Comparison of ENCODE assay signal across 8 cellular contexts in genomic region chr15:44711089-44711355, GRCh38. TPM values are rescaled to one million over a fixed set of nuclear protein-coding genes. Genes with fewer than 3 reads are reported as not detected.
DNase-seq lines count a peak whose midpoint lies in the region; ATAC-seq and TF ChIP-seq lines count a peak whose summit lies in the region.

Gene PATL2, minus strand, starts transcription at chr15:44711323. Its CDS starts 34,833 bp downstream, at chr15:44676490.

- H3K79me1 ChIP-seq in mesenchymal stem cell (replicated peaks; ENCODE audit: low read length, poor library complexity, severe bottlenecking): peaks cover 11% of the 10 kb centered on the region

- peaks cover 6% of the 10 kb centered on the region for H3K36me3 ChIP-seq in cardiac muscle cell
- H3K36me3 ChIP-seq in body of pancreas (replicated peaks in 1 of 2; ENCODE audit: insufficient read depth in 1 of 2, low read depth in 2 of 2): peaks cover 5 to 7% of the 10 kb centered on the region in 2 donors
- H3K36me3 ChIP-seq in mesenchymal stem cell (ENCODE audit: control insufficient read depth in 1 of 2, insufficient read depth in 2 of 2, low read depth in 1 of 2, low read length in 2 of 2): peaks cover 4 to 25% of the 10 kb centered on the region in 2 experiments
- H3K36me3 ChIP-seq in upper lobe of right lung: peaks cover 30% of the 10 kb centered on the region

- 0 to 2% methylated on average over 4 to 11 of the region's 11 CpGs for WGBS in body of pancreas, 2 donors
- WGBS in mesenchymal stem cell: under 1% methylated on average over 11 of the region's 11 CpGs

- H3K27me3 ChIP-seq in cardiac muscle cell: no peaks in the 10 kb centered on the region
- H3K27me3 ChIP-seq in body of pancreas: no peaks in the 10 kb centered on the region
- H3K27me3 ChIP-seq in mesenchymal stem cell (ENCODE audit: control insufficient read depth in 1 of 2, insufficient read depth in 1 of 2, low read length in 2 of 2): no peaks in the 10 kb centered on the region
- H3K27me3 ChIP-seq in upper lobe of right lung: no peaks in the 10 kb centered on the region

- H3K9me3 ChIP-seq in cardiac muscle cell (ENCODE audit: low read depth): no peaks in the 10 kb centered on the region
- H3K9me3 ChIP-seq in body of pancreas: no peaks in the 10 kb centered on the region
- H3K9me3 ChIP-seq in mesenchymal stem cell (ENCODE audit: control insufficient read depth, low read length): no peaks in the 10 kb centered on the region
- H3K9me3 ChIP-seq in upper lobe of right lung: no peaks in the 10 kb centered on the region

- TF ChIP-seq CTCF in cardiac muscle cell (IDR thresholded peaks at IDR 0.05; ENCODE audit: low read depth, low read length) (no peak), body of pancreas (IDR thresholded peaks at IDR 0.05) (peak in 1 of 7 experiments; percentile 21), upper lobe of right lung (IDR thresholded peaks at IDR 0.05) (no peak)

- H4K91ac ChIP-seq in mesenchymal stem cell (ENCODE audit: low read length): peak within 1 kb of the TSS; percentile 94

- peak within 1 kb of the TSS in 1 of 2 experiments; percentile 98 for H3K14ac ChIP-seq in mesenchymal stem cell (ENCODE audit: low read length in 2 of 2)

- peak within 1 kb of the TSS; percentile 92 for H4K8ac ChIP-seq in mesenchymal stem cell (ENCODE audit: low read length)

- H2BK12ac ChIP-seq in mesenchymal stem cell (ENCODE audit: low read length in 2 of 2): peak within 1 kb of the TSS in 1 of 2 experiments; percentile 66

- H3K18ac ChIP-seq in mesenchymal stem cell (ENCODE audit: low read depth in 1 of 2, low read length in 2 of 2): peak within 1 kb of the TSS; percentile 85 to 98

- peak within 1 kb of the TSS; percentile 62 to 85 for H3K4ac ChIP-seq in mesenchymal stem cell (ENCODE audit: low read depth in 1 of 2, low read length in 2 of 2)

- H3K23ac ChIP-seq in mesenchymal stem cell (ENCODE audit: low read length in 2 of 2): peak within 1 kb of the TSS in 1 of 2 experiments; percentile 90

- peak within 1 kb of the TSS; percentile 71 for H2BK120ac ChIP-seq in mesenchymal stem cell (ENCODE audit: low read depth, low read length)

- peak within 1 kb of the TSS; percentile 99 for H3K9ac ChIP-seq in mesenchymal stem cell (ENCODE audit: low read length)

- H3K4me3 ChIP-seq in cardiac muscle cell: peak within 1 kb of the TSS; percentile 76
- peak within 1 kb of the TSS; percentile 86 to 90 for H3K4me3 ChIP-seq in body of pancreas
- H3K4me3 ChIP-seq in mesenchymal stem cell (ENCODE audit: insufficient read depth in 1 of 2, low read depth in 1 of 2, low read length in 2 of 2): peak within 1 kb of the TSS; percentile 79 to 86
- H3K4me3 ChIP-seq in upper lobe of right lung: peak within 1 kb of the TSS; percentile 96

- no peak for ATAC-seq in left cardiac atrium
- ATAC-seq in body of pancreas: no peak
- ATAC-seq in upper lobe of right lung: no peak
- ATAC-seq in GM18505 (IDR thresholded peaks at IDR 0.05; ENCODE audit: unreplicated experiment): no peak
- no peak for ATAC-seq in GM18868 (IDR thresholded peaks at IDR 0.05; ENCODE audit: unreplicated experiment)
- ATAC-seq in GM19452 (IDR thresholded peaks at IDR 0.05; ENCODE audit: unreplicated experiment): no peak

- H3K27ac ChIP-seq in cardiac muscle cell: peak within 1 kb of the TSS; percentile 98
- H3K27ac ChIP-seq in body of pancreas: peak within 1 kb of the TSS; percentile 88 to 99 (median 98)
- H3K27ac ChIP-seq in mesenchymal stem cell (ENCODE audit: low read length, poor library complexity, severe bottlenecking): peak within 1 kb of the TSS; percentile 87
- peak within 1 kb of the TSS; percentile 100 for H3K27ac ChIP-seq in upper lobe of right lung

- H2AFZ ChIP-seq in mesenchymal stem cell (ENCODE audit: low read depth, low read length): peak within 1 kb of the TSS; percentile 78

- TF ChIP-seq POLR2A in body of pancreas (IDR thresholded peaks at IDR 0.05) (no peak), GM18505 (IDR thresholded peaks at IDR 0.05; ENCODE audit: borderline replicate concordance, extremely low read depth, insufficient read depth, insufficient read length) (no peak)

- H3K4me1 ChIP-seq in cardiac muscle cell (ENCODE audit: low read depth) (peaks cover 24% of the 10 kb centered on the region), body of pancreas (peaks cover 20% of the 10 kb centered on the region), mesenchymal stem cell (ENCODE audit: control insufficient read depth, insufficient read depth, low read depth, low read length) (peaks cover 3% of the 10 kb centered on the region), upper lobe of right lung (peaks cover 39% of the 10 kb centered on the region)

- no peak for DNase-seq in cardiac muscle cell (ENCODE audit: low read depth in 1 of 2, low spot score in 1 of 2)
- no peak for DNase-seq in left cardiac atrium
- DNase-seq in body of pancreas: no peak
- DNase-seq in mesenchymal stem cell: no peak
- no peak for DNase-seq in upper lobe of right lung

- no peak within 1 kb of the TSS for H2AK5ac ChIP-seq in mesenchymal stem cell (ENCODE audit: low read length, severe bottlenecking)

- peak within 1 kb of the TSS; percentile 87 for H3K4me2 ChIP-seq in mesenchymal stem cell (ENCODE audit: low read length, poor library complexity, severe bottlenecking)

- intact Hi-C loops in left cardiac atrium (cut with DNase I) (loop anchor here in 1 of 2 donors (1.0 kb wide), 1 partner anchor 48 kb away; the partner anchor contains the start of gene SPG11), body of pancreas (cut with DNase I) (no loop called here), upper lobe of right lung (cut with DNase I) (loop anchor here (10.0 kb wide), 1 partner anchor 46 kb away; the partner anchor contains the start of gene SPG11)

- peak within 1 kb of the TSS; percentile 71 for H2BK5ac ChIP-seq in mesenchymal stem cell (ENCODE audit: low read depth, low read length, poor library complexity, severe bottlenecking)

- H2BK15ac ChIP-seq in mesenchymal stem cell (ENCODE audit: low read depth, poor library complexity, severe bottlenecking): peak within 1 kb of the TSS; percentile 70

RNA-seq across cellular contexts. Expression of gene PATL2, which starts in this region (rescaled TPM):
- 0.33 TPM in 1 of 2 replicates, not detected in the other for total RNA-seq in cardiac muscle cell
- polyA plus RNA-seq in cardiac muscle cell: 0.49 TPM in 1 of 2 replicates, not detected in the other
- total RNA-seq in left cardiac atrium: 1 to 10 TPM; 4.8 to 6.8 TPM
- total RNA-seq in body of pancreas: 1 to 10 TPM; 1.0 to 1.6 TPM
- 0.17 TPM for polyA plus RNA-seq in mesenchymal stem cell (2013, experiment 1 of 2)
- polyA plus RNA-seq in mesenchymal stem cell (2013, experiment 2 of 2): 0.48 TPM
- total RNA-seq in upper lobe of right lung: 3.7 TPM
